Comparison of ENCODE assay signal across 10 cellular contexts in genomic region chr2:189411860-189412259, GRCh38. TPM values are rescaled to one million over a fixed set of nuclear protein-coding genes. Genes with fewer than 3 reads are reported as not detected.
DNase-seq lines count a peak whose midpoint lies in the region; ATAC-seq, FAIRE-seq and TF ChIP-seq lines count a peak whose summit lies in the region.
"Had no signal": no experiment of that assay in that cellular context is flagged by ENCODE, and none has a peak within 500 bp of the region (broad histone marks: within the 10 kb centered on the region; RNA-seq: fewer than 3 reads in every experiment).

No MANE protein-coding gene starts in this region.

- no peaks in the 10 kb centered on the region for H3K9me3 ChIP-seq in Panc1 (ENCODE audit: control insufficient read depth, insufficient read depth, low read depth, low read length)
- H3K9me3 ChIP-seq in kidney (ENCODE audit: control insufficient read depth in 1 of 2, low read length in 2 of 2) = no peaks in the 10 kb centered on the region
- H3K9me3 ChIP-seq: Caco-2 had no signal

- no peak for TF ChIP-seq CTCF in Panc1 (IDR thresholded peaks at IDR 0.05)
- TF ChIP-seq CTCF in fibroblast of the aortic adventitia (IDR thresholded peaks at IDR 0.05; ENCODE audit: insufficient read depth, low read length) = no peak
- TF ChIP-seq CTCF in osteocyte (IDR thresholded peaks at IDR 0.05) = no peak
- no peak for TF ChIP-seq CTCF in kidney (IDR thresholded peaks at IDR 0.05; ENCODE audit: borderline replicate concordance, extremely low read depth, insufficient read depth)

- H3K4me1 Mint-ChIP-seq in osteocyte (ENCODE audit: unreplicated experiment) = peaks cover 62% of the 10 kb centered on the region

- CTCF ChIA-PET in Panc1 (lab: Charles Lee) = interaction anchor here (1.1 kb wide), 1 partner anchor 296 kb away, joined by 3 read pairs; no protein-coding TSS in a partner anchor

- ATAC-seq in Panc1 (peak; percentile 73), HG02623 (IDR thresholded peaks at IDR 0.05; ENCODE audit: unreplicated experiment) (no peak), HG03565 (IDR thresholded peaks at IDR 0.05; ENCODE audit: unreplicated experiment) (no peak)

- DNase-seq in AG08395 (ENCODE audit: low spot score) (peak; percentile 75), Panc1 (ENCODE audit: low read depth, low spot score) (no peak), fibroblast of the aortic adventitia (ENCODE audit: low read depth) (peak; percentile 96), osteocyte (ENCODE audit: extremely low spot score, unreplicated experiment) (no peak), kidney (no peak)
- no peak for DNase-seq in activated CD4-positive, CD25-positive, alpha-beta regulatory T cell treated with anti-CD3 and anti-CD28 coated beads, Interleukin-2, amount 50 U/mL, for 72 hours

- intact Hi-C loops in Panc1 (cut with micrococcal nuclease; ENCODE audit: unreplicated experiment) (loop anchor here (2.0 to 10.0 kb wide), 4 partner anchors 125 to 887 kb away; no protein-coding TSS in a partner anchor), kidney (cut with DNase I) (no loop called here)

- peak overlapping the region; percentile 95 for H3K27ac Mint-ChIP-seq in osteocyte (ENCODE audit: unreplicated experiment)

- in situ Hi-C loops in Panc1 (cut with HindIII; ENCODE audit: low pct_unique_long_range_greater_than_20kb, low sequenced_read_pairs) = no loop called here

- FAIRE-seq in kidney (lab: Jason Lieb, UNC) = no peak
- FAIRE-seq: urothelium cell line had no signal

- no peaks in the 10 kb centered on the region for H3K36me3 ChIP-seq in Panc1 (ENCODE audit: control insufficient read depth, insufficient read depth, low read length)
- no peaks in the 10 kb centered on the region for H3K36me3 ChIP-seq in kidney (ENCODE audit: control insufficient read depth in 1 of 2, insufficient read depth in 2 of 2, low read length in 2 of 2)

- H3K27me3 Mint-ChIP-seq in osteocyte (ENCODE audit: unreplicated experiment) = no peaks in the 10 kb centered on the region

- H3K4me3 Mint-ChIP-seq in osteocyte (ENCODE audit: unreplicated experiment) = no peak overlapping the region

- H3K27me3 ChIP-seq in Panc1 (ENCODE audit: control insufficient read depth, insufficient read depth, low read length) = no peaks in the 10 kb centered on the region

- H3K9ac ChIP-seq in kidney (ENCODE audit: low read length in 2 of 2) = no peak overlapping the region

- H3K27ac ChIP-seq in Panc1 (ENCODE audit: low read length) (peak overlapping the region; percentile 72), kidney (ENCODE audit: low read depth in 2 of 2, low read length in 2 of 2) (no peak overlapping the region)

- peaks cover 18% of the 10 kb centered on the region for H3K4me1 ChIP-seq in Panc1 (ENCODE audit: control insufficient read depth, insufficient read depth, low read length)
- H3K4me1 ChIP-seq in kidney (ENCODE audit: control insufficient read depth in 1 of 2, insufficient read depth in 1 of 2, low read depth in 1 of 2, low read length in 2 of 2) = no peaks in the 10 kb centered on the region

- peaks cover 1% of the 10 kb centered on the region for H3K36me3 Mint-ChIP-seq in osteocyte (ENCODE audit: unreplicated experiment)

- POLR2A ChIA-PET in Panc1 (lab: Charles Lee) = no interaction called here

- H3K9me3 Mint-ChIP-seq in osteocyte (ENCODE audit: unreplicated experiment) = no peaks in the 10 kb centered on the region

- BruUV-seq in Panc1 (replicated peaks; lab: Mats Ljungman, UMichigan) = no TSS peak

- H3K4me3 ChIP-seq in Panc1 (ENCODE audit: low read depth in 2 of 2, low read length in 2 of 2) = no peak overlapping the region
- no peak overlapping the region for H3K4me3 ChIP-seq in fibroblast of the aortic adventitia (ENCODE audit: low read depth, low read length)
- no peak overlapping the region for H3K4me3 ChIP-seq in kidney (ENCODE audit: low read length in 2 of 2)

RNA-seq across cellular contexts. Expression of gene WDR75, which starts 29.4 kb away (rescaled TPM):
- 58.3 TPM for total RNA-seq in Panc1 (2021; ENCODE audit: unreplicated experiment)
- 27.0 TPM for polyA plus RNA-seq in Panc1 (2012; ENCODE audit: insufficient read length)
- 28.7 and 55.7 TPM in 2 replicates for total RNA-seq in fibroblast of the aortic adventitia (ENCODE audit: low replicate concordance)
- 38.8 and 41.0 TPM in 2 replicates for total RNA-seq in osteocyte
- 28.3 TPM for total RNA-seq in kidney
- 15.6 TPM for polyA plus RNA-seq in kidney (ENCODE audit: insufficient read depth, low read depth, low replicate concordance)

Comparison
In these comparisons a context has a peak if more than half of its experiments do, and no peak if none do; other contexts are left out.
1. DNase-seq: peak in AG08395 (single experiment) and fibroblast of the aortic adventitia (single experiment); none in Panc1 (single experiment), osteocyte (single experiment), kidney (single experiment) and activated CD4-positive, CD25-positive, alpha-beta regulatory T cell treated with anti-CD3 and anti-CD28 coated beads, Interleukin-2, amount 50 U/mL, for 72 hours (single experiment).